In genomic region chr3:27720899-27721716, GRCh38 we compare ENCODE assay signal across 9 cellular contexts. TPM values are rescaled to one million over a fixed set of nuclear protein-coding genes. Genes with fewer than 3 reads are reported as not detected.
A peak's percentile ranks its signal among the peaks of the same experiment; 100 is the strongest.
DNase-seq lines count a peak whose midpoint lies in the region; ATAC-seq lines count a peak whose summit lies in the region.
"Had no signal": no experiment of that assay in that cellular context is flagged by ENCODE, and none has a peak within 500 bp of the region (broad histone marks: within the 10 kb centered on the region; RNA-seq: fewer than 3 reads in every experiment).

No MANE protein-coding gene starts in this region.

- H3K9me3 ChIP-seq in iPS-18a (ENCODE audit: control insufficient read depth, low read depth, low read length), result no peaks in the 10 kb centered on the region
- H3K9me3 ChIP-seq: neutrophil had no signal

- peak overlapping the region; percentile 20 for H3K27ac Mint-ChIP-seq in activated CD8-positive, alpha-beta T cell treated with anti-CD3 and anti-CD28 coated beads, Interleukin-2, amount 10 ng/mL, durations not matched to agents 7 days and 5 days

- peaks cover 60% of the 10 kb centered on the region for H3K4me1 ChIP-seq in iPS-18a (ENCODE audit: control insufficient read depth, low read depth, low read length)

- H3K9me3 Mint-ChIP-seq in activated CD8-positive, alpha-beta T cell treated with anti-CD3 and anti-CD28 coated beads, Interleukin-2, amount 10 ng/mL, durations not matched to agents 7 days and 5 days (ENCODE audit: insufficient read depth), result no peaks in the 10 kb centered on the region

- ATAC-seq in HG02763 (IDR thresholded peaks at IDR 0.05; ENCODE audit: unreplicated experiment) (peak; percentile 62), HG03135 (IDR thresholded peaks at IDR 0.05; ENCODE audit: unreplicated experiment) (no peak), GM21360 (IDR thresholded peaks at IDR 0.05; ENCODE audit: unreplicated experiment) (no peak)
- peak; percentile 6 for ATAC-seq in activated CD8-positive, alpha-beta T cell treated with anti-CD3 and anti-CD28 coated beads, Interleukin-2, amount 10 ng/mL, durations not matched to agents 7 days and 5 days
- peak; percentile 2 for ATAC-seq in stimulated activated naive CD8-positive, alpha-beta T cell treated with anti-CD3 and anti-CD28 coated beads, Interleukin-15, Interleukin-2, amounts not matched to agents 100 U/mL and 50 U/mL, for 24 hours

- H3K36me3 ChIP-seq in iPS-18a (ENCODE audit: control insufficient read depth, low read depth, low read length), result no peaks in the 10 kb centered on the region
- H3K36me3 ChIP-seq: neutrophil had no signal

- H3K4me3 Mint-ChIP-seq in activated CD8-positive, alpha-beta T cell treated with anti-CD3 and anti-CD28 coated beads, Interleukin-2, amount 10 ng/mL, durations not matched to agents 7 days and 5 days, result peak overlapping the region; percentile 75

- peaks cover 66% of the 10 kb centered on the region for H3K27me3 Mint-ChIP-seq in activated CD8-positive, alpha-beta T cell treated with anti-CD3 and anti-CD28 coated beads, Interleukin-2, amount 10 ng/mL, durations not matched to agents 7 days and 5 days (ENCODE audit: low read depth)

- peaks cover 30% of the 10 kb centered on the region for H3K4me1 Mint-ChIP-seq in activated CD8-positive, alpha-beta T cell treated with anti-CD3 and anti-CD28 coated beads, Interleukin-2, amount 10 ng/mL, durations not matched to agents 7 days and 5 days (ENCODE audit: low read depth)

- POLR2A ChIA-PET in activated CD8-positive, alpha-beta T cell treated with anti-CD3 and anti-CD28 coated beads, Interleukin-2, amount 10 ng/mL, durations not matched to agents 7 days and 5 days (lab: Charles Lee), result interaction anchor here (1.0 to 2.1 kb wide), 3 partner anchors 8 to 605 kb away, joined by 3 to 10 read pairs (median 3); no protein-coding TSS in a partner anchor

- CTCF ChIA-PET in activated CD8-positive, alpha-beta T cell treated with anti-CD3 and anti-CD28 coated beads, Interleukin-2, amount 10 ng/mL, durations not matched to agents 7 days and 5 days (lab: Charles Lee), result interaction anchor here (0.7 to 6.4 kb wide), 23 partner anchors 9 to 616 kb away, joined by 3 to 63 read pairs (median 3); no protein-coding TSS in a partner anchor

- H3K4me3 ChIP-seq in iPS-18a (ENCODE audit: low read length), result peak overlapping the region; percentile 58

- peaks cover 98% of the 10 kb centered on the region for H3K27me3 ChIP-seq in iPS-18a (ENCODE audit: control insufficient read depth, insufficient read depth, low read length)

- no peak overlapping the region for H3K9ac ChIP-seq in iPS-18a (ENCODE audit: low read length)

- peaks cover 3% of the 10 kb centered on the region for H3K36me3 Mint-ChIP-seq in activated CD8-positive, alpha-beta T cell treated with anti-CD3 and anti-CD28 coated beads, Interleukin-2, amount 10 ng/mL, durations not matched to agents 7 days and 5 days (ENCODE audit: low read depth)

- DNase-seq in D341Med (ENCODE audit: low spot score), result peak; percentile 84
- no peak for DNase-seq in activated CD8-positive, alpha-beta T cell treated with anti-CD3 and anti-CD28 coated beads, Interleukin-2, amount 10 ng/mL, durations not matched to agents 7 days and 5 days
- no peak for DNase-seq in stimulated activated naive CD8-positive, alpha-beta T cell treated with anti-CD3 and anti-CD28 coated beads, Interleukin-15, Interleukin-2, amounts not matched to agents 100 U/mL and 50 U/mL, for 24 hours
- no peak for DNase-seq in NCI-H1694 treated with DMSO at 0.1 percent for 48 hours (lab: John Stamatoyannopoulos, UW)

- H3K27ac ChIP-seq in iPS-18a (ENCODE audit: low read length), result no peak overlapping the region
- H3K27ac ChIP-seq: neutrophil had no signal

RNA-seq across cellular contexts. Expression of gene EOMES, which starts 1.0 kb away (rescaled TPM):
- total RNA-seq in activated CD8-positive, alpha-beta T cell treated with anti-CD3 and anti-CD28 coated beads, Interleukin-2, amount 10 ng/mL, durations not matched to agents 7 days and 5 days, result 1 to 10 TPM; 2.9 to 3.3 TPM

Comparison
In these comparisons a context has a peak if more than half of its experiments do, and no peak if none do; other contexts are left out.
1. ATAC-seq: peak in HG02763 (single experiment), activated CD8-positive, alpha-beta T cell treated with anti-CD3 and anti-CD28 coated beads, Interleukin-2, amount 10 ng/mL, durations not matched to agents 7 days and 5 days (single experiment) and stimulated activated naive CD8-positive, alpha-beta T cell treated with anti-CD3 and anti-CD28 coated beads, Interleukin-15, Interleukin-2, amounts not matched to agents 100 U/mL and 50 U/mL, for 24 hours (single experiment); none in HG03135 (single experiment) and GM21360 (single experiment).